ENCODE assay signal across 8 cellular contexts in genomic region chr1:87333692-87334347, GRCh38. TPM values are rescaled to one million over a fixed set of nuclear protein-coding genes. Genes with fewer than 3 reads are reported as not detected.
DNase-seq lines count a peak whose midpoint lies in the region; ATAC-seq, FAIRE-seq and TF ChIP-seq lines count a peak whose summit lies in the region.

No MANE protein-coding gene starts in this region.

- H3K27me3 Mint-ChIP-seq in naive B cell, result no peaks in the 10 kb centered on the region

- H3K79me2 ChIP-seq in MM.1S (ENCODE audit: low read length), result peaks cover 94% of the 10 kb centered on the region

- H3K27me3 ChIP-seq in MM.1S (replicated peaks; ENCODE audit: insufficient read depth, low read length) (no peaks in the 10 kb centered on the region), bronchial epithelial cell (ENCODE audit: control insufficient read depth, insufficient read depth, low read length) (no peaks in the 10 kb centered on the region)

- H3F3A ChIP-seq in MM.1S (ENCODE audit: insufficient read depth, low read length), result peaks cover 63% of the 10 kb centered on the region

- H3K9me3 Mint-ChIP-seq in naive B cell, result no peaks in the 10 kb centered on the region

- no peak overlapping the region for H2AFZ ChIP-seq in MM.1S (ENCODE audit: low read length)

- H3K27ac Mint-ChIP-seq in naive B cell, result peak overlapping the region in 3 of 6 donors; percentile 49 to 93 (median 65)

- H3K27ac ChIP-seq in MM.1S (ENCODE audit: low read length), result peak overlapping the region; percentile 80

- H3K4me3 ChIP-seq in MM.1S (ENCODE audit: low read length), result peak overlapping the region; percentile 80
- H3K4me3 ChIP-seq in bronchial epithelial cell (ENCODE audit: low read depth, low read length), result peak overlapping the region; percentile 53

- H3K4me1 Mint-ChIP-seq in naive B cell, result peaks cover 39 to 61% (median 59%) of the 10 kb centered on the region in 3 donors

- H4K20me1 ChIP-seq in MM.1S (ENCODE audit: insufficient read depth, low read length), result 0 out of 2 replicates have a peak, but pooled peaks cover 5% of the 10 kb centered on the region

- H3K9ac ChIP-seq in MM.1S (ENCODE audit: low read length), result peak overlapping the region; percentile 85

- peaks cover 12% of the 10 kb centered on the region; the same call in 1 of the 2 replicates for H3K36me3 ChIP-seq in MM.1S (replicated peaks; ENCODE audit: insufficient read depth, low read length)
- H3K36me3 ChIP-seq in bronchial epithelial cell (ENCODE audit: control insufficient read depth, insufficient read depth, low read length), result peaks cover 7% of the 10 kb centered on the region

- ATAC-seq in GM18520 (IDR thresholded peaks at IDR 0.05; ENCODE audit: unreplicated experiment), result peak; percentile 28
- no peak for ATAC-seq in naive B cell (ENCODE audit: low read depth in 2 of 2)
- ATAC-seq in GM19467 (IDR thresholded peaks at IDR 0.05; ENCODE audit: unreplicated experiment), result no peak
- no peak for ATAC-seq in GM21423 (IDR thresholded peaks at IDR 0.05; ENCODE audit: unreplicated experiment)

- no peaks in the 10 kb centered on the region for H3K9me3 ChIP-seq in MM.1S (replicated peaks; ENCODE audit: insufficient read depth, low read length)

- TF ChIP-seq CTCF in MM.1S (IDR thresholded peaks at IDR 0.05; ENCODE audit: low read length), result no peak
- no peak for TF ChIP-seq CTCF in bronchial epithelial cell (IDR thresholded peaks at IDR 0.05; ENCODE audit: insufficient read depth, low read length, severe bottlenecking)

- peak overlapping the region; percentile 82 to 98 (median 95) for H3K4me3 Mint-ChIP-seq in naive B cell

- peak; percentile 64 for FAIRE-seq in bronchial epithelial cell (lab: Jason Lieb, UNC)

- DNase-seq in MM.1S, result peak; percentile 76
- no peak for DNase-seq in bronchial epithelial cell (ENCODE audit: low read depth)
- no peak for DNase-seq in naive B cell
- DNase-seq in LoVo (ENCODE audit: low spot score), result no peak
- DNase-seq in HK-2 (ENCODE audit: unreplicated experiment), result no peak

- H3K4me1 ChIP-seq in MM.1S (ENCODE audit: low read length), result peaks cover 12% of the 10 kb centered on the region

- no peaks in the 10 kb centered on the region for H3K9me2 ChIP-seq in MM.1S (replicated peaks; ENCODE audit: insufficient read depth, low read length)

- peaks cover 0 to 4% of the 10 kb centered on the region in 2 donors for H3K36me3 Mint-ChIP-seq in naive B cell

- peak overlapping the region; percentile 95 for H3K4me2 ChIP-seq in MM.1S (ENCODE audit: low read depth, low read length)

RNA-seq across cellular contexts. Expression of gene LMO4, which starts 5.1 kb away (rescaled TPM):
- total RNA-seq in bronchial epithelial cell, result 54.0 and 73.7 TPM in 2 replicates
- 10 to 100 TPM; 11.7 to 17.5 (median 14.4) TPM for polyA plus RNA-seq in naive B cell (ENCODE audit: low read depth in 6 of 6)
